In the genomic region with DNA sequence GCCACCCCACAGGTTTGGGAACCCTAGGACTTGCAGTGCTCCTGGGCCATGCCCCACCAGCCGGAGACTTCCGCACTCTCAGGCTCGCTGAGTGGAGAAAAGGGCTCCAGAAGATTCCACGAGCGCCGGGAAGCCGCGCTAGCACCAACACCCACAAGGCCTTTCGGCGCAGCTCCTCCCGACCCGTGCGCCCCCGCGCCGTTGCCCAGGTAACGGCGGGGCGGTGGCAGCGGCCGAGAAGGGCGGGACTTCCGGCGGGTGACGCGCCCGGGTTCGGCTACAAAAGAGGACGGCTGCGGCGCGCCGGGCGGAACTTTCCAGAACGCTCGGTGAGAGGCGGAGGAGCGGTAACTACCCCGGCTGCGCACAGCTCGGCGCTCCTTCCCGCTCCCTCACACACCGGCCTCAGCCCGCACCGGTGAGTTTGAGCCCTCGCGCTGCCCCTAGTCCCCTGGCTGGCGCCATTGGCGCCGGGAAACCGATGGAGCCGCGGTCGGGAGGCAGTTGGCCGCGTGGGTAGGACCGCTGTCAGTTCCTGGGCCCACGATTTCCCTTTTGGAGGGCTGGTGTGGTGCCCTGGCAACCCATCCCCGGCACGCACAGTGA, we compare ENCODE assay signal across 9 cellular contexts. TPM values are rescaled to one million over a fixed set of nuclear protein-coding genes. Genes with fewer than 3 reads are reported as not detected.
DNase-seq lines count a peak whose midpoint lies in the region; ATAC-seq, FAIRE-seq and TF ChIP-seq lines count a peak whose summit lies in the region.
"Had no signal": no experiment of that assay in that cellular context is flagged by ENCODE, and none has a peak within 500 bp of the region (broad histone marks: within the 10 kb centered on the region; RNA-seq: fewer than 3 reads in every experiment).

A gene (plus strand): TSS at position 308 of the 606 bp plus-strand sequence. CDS start 1,212 bp downstream, outside the sequence.

- H3K4me3 ChIP-seq in bronchial epithelial cell (ENCODE audit: low read depth, low read length) (peak within 1 kb of the TSS; percentile 100), spleen (peak within 1 kb of the TSS; percentile 67 to 97 (median 88))

- WGBS in spleen, 5 donors = 0 to 1% (median 0%) methylated on average over 54 to 61 of the region's 61 CpGs

- no peaks in the 10 kb centered on the region for H3K9me3 ChIP-seq in spleen

- DNase-seq in AG08395 (ENCODE audit: low spot score) = peak; percentile 97
- DNase-seq in NCI-H2227 (lab: John Stamatoyannopoulos, UW; ENCODE audit: unreplicated experiment) = peak; percentile 95
- peak; percentile 93 for DNase-seq in WTC11 (ENCODE audit: low spot score)
- peak; percentile 73 for DNase-seq in bronchial epithelial cell (ENCODE audit: low read depth)
- peak; percentile 96 for DNase-seq in inferior parietal cortex (ENCODE audit: extremely low spot score)
- DNase-seq in spleen = peak; percentile 99

- no peaks in the 10 kb centered on the region for H3K9me3 Mint-ChIP-seq in WTC11

- TF ChIP-seq POLR2A in spleen (IDR thresholded peaks at IDR 0.05) = peak; percentile 80 to 92 (median 90)

- H3K27me3 Mint-ChIP-seq in WTC11 (ENCODE audit: low read depth) = no peaks in the 10 kb centered on the region

- CTCF ChIA-PET in WTC11 (lab: Charles Lee) = interaction anchor here (0.6 to 1.3 kb wide), 4 partner anchors 11 to 647 kb away, joined by 3 to 5 read pairs (median 4); no protein-coding TSS in a partner anchor

- no peak for FAIRE-seq in bronchial epithelial cell (lab: Jason Lieb, UNC)
- FAIRE-seq: colon had no signal

- peak within 1 kb of the TSS; percentile 85 for H3K27ac Mint-ChIP-seq in WTC11

- H3K4me1 Mint-ChIP-seq in WTC11 = peaks cover 29% of the 10 kb centered on the region

- TF ChIP-seq CTCF in WTC11 (IDR thresholded peaks at IDR 0.05) = no peak
- TF ChIP-seq CTCF in bronchial epithelial cell (IDR thresholded peaks at IDR 0.05; ENCODE audit: insufficient read depth, low read length, severe bottlenecking) = no peak
- TF ChIP-seq CTCF in spleen (IDR thresholded peaks at IDR 0.05 in 8 of 11, conservative IDR thresholded peaks at IDR 0.05 in 3 of 11) = peak in 2 of 11 experiments; percentile 15 to 42

- peaks cover 5% of the 10 kb centered on the region for H3K36me3 ChIP-seq in bronchial epithelial cell (ENCODE audit: control insufficient read depth, insufficient read depth, low read length)
- H3K36me3 ChIP-seq in spleen = peaks cover 0 to 46% (median 23%) of the 10 kb centered on the region in 6 donors

- intact Hi-C loops in spleen (cut with DNase I; ENCODE audit: low total_unique reads) = no loop called here

- H3K4me1 ChIP-seq in spleen = peaks cover 45 to 73% (median 64%) of the 10 kb centered on the region in 6 donors

- peaks cover 45% of the 10 kb centered on the region for H3K36me3 Mint-ChIP-seq in WTC11

- POLR2A ChIA-PET in WTC11 (lab: Charles Lee) = interaction anchor here (0.6 to 2.3 kb wide), 23 partner anchors 9 to 420 kb away, joined by 3 to 11 read pairs (median 4); a partner anchor contains a TSS

- H3K4me3 Mint-ChIP-seq in WTC11 = peak within 1 kb of the TSS; percentile 93

- H3K27me3 ChIP-seq in bronchial epithelial cell (ENCODE audit: control insufficient read depth, insufficient read depth, low read length) = no peaks in the 10 kb centered on the region
- H3K27me3 ChIP-seq in spleen (replicated peaks in 1 of 7) = no peaks in the 10 kb centered on the region

- ATAC-seq in GM18873 (IDR thresholded peaks at IDR 0.05; ENCODE audit: low FRiP score, unreplicated experiment) = peak; percentile 85
- ATAC-seq in HG03135 (IDR thresholded peaks at IDR 0.05; ENCODE audit: unreplicated experiment) = peak; percentile 91
- peak; percentile 89 for ATAC-seq in WTC11

- peak within 1 kb of the TSS; percentile 98 to 100 (median 100) for H3K27ac ChIP-seq in spleen

TF ChIP-seq in WTC11, 78 proteins besides CTCF, POLR2A, EP300 and RAD21 (continues in another document):
- TF ChIP-seq SMAD3 (CRISPR knock-in tag; IDR thresholded peaks at IDR 0.05; ENCODE audit: borderline replicate concordance) = 0 out of 2 replicates have a peak, but pooled peaks have one; percentile 11
- TF ChIP-seq ZNF416 (CRISPR knock-in tag; IDR thresholded peaks at IDR 0.05) = peak; percentile 72; the same call in 1 of the 2 replicates
- TF ChIP-seq, protein P1, sequence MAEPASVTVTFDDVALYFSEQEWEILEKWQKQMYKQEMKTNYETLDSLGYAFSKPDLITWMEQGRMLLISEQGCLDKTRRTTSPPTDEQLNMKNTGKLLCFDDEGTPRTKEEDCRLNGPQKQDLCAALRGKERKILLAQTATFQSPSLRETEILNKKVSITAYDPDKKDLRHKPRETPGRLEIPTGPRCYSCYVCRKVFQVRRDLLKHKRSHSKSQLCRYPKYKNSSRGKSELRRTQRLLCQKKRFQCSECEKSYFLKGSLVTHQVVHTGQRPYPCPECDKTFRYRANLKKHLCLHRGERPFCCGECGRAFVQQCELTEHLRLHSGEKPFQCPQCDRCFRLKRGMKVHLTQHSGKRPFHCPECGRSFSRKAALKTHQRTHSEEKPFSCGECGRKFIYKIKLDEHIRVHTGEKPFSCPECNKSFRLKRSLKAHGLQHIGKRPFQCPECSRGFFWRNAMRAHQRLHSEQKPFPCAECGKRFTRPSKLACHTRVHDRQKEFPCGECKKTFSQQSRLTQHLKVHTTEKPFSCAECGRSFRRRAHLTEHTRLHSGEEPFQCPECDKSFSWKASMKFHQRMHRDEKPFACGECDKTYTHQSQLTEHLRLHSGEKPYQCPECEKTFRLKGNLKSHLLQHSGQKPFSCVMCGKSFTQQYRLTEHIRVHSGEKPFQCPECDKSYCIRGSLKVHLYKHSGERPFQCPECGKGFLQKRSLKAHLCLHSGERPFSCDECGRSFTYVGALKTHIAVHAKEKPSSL (CRISPR knock-in tag; conservative IDR thresholded peaks at IDR 0.05) = no peak
- no peak for TF ChIP-seq GTF2I (CRISPR knock-in tag; conservative IDR thresholded peaks at IDR 0.05)
- TF ChIP-seq, protein P2, sequence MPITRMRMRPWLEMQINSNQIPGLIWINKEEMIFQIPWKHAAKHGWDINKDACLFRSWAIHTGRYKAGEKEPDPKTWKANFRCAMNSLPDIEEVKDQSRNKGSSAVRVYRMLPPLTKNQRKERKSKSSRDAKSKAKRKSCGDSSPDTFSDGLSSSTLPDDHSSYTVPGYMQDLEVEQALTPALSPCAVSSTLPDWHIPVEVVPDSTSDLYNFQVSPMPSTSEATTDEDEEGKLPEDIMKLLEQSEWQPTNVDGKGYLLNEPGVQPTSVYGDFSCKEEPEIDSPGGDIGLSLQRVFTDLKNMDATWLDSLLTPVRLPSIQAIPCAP (CRISPR knock-in tag; IDR thresholded peaks at IDR 0.05) = peak; percentile 13; the same call in 1 of the 2 replicates
- TF ChIP-seq FOXJ3 (CRISPR knock-in tag; IDR thresholded peaks at IDR 0.05; ENCODE audit: borderline replicate concordance) = no peak
- TF ChIP-seq, protein P3, sequence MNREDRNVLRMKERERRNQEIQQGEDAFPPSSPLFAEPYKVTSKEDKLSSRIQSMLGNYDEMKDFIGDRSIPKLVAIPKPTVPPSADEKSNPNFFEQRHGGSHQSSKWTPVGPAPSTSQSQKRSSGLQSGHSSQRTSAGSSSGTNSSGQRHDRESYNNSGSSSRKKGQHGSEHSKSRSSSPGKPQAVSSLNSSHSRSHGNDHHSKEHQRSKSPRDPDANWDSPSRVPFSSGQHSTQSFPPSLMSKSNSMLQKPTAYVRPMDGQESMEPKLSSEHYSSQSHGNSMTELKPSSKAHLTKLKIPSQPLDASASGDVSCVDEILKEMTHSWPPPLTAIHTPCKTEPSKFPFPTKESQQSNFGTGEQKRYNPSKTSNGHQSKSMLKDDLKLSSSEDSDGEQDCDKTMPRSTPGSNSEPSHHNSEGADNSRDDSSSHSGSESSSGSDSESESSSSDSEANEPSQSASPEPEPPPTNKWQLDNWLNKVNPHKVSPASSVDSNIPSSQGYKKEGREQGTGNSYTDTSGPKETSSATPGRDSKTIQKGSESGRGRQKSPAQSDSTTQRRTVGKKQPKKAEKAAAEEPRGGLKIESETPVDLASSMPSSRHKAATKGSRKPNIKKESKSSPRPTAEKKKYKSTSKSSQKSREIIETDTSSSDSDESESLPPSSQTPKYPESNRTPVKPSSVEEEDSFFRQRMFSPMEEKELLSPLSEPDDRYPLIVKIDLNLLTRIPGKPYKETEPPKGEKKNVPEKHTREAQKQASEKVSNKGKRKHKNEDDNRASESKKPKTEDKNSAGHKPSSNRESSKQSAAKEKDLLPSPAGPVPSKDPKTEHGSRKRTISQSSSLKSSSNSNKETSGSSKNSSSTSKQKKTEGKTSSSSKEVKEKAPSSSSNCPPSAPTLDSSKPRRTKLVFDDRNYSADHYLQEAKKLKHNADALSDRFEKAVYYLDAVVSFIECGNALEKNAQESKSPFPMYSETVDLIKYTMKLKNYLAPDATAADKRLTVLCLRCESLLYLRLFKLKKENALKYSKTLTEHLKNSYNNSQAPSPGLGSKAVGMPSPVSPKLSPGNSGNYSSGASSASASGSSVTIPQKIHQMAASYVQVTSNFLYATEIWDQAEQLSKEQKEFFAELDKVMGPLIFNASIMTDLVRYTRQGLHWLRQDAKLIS (CRISPR knock-in tag; IDR thresholded peaks at IDR 0.05; ENCODE audit: borderline replicate concordance) = no peak
- peak; percentile 79; the same call in 1 of the 2 replicates for TF ChIP-seq ETV6 (CRISPR knock-in tag; IDR thresholded peaks at IDR 0.05)
- TF ChIP-seq, protein P4, sequence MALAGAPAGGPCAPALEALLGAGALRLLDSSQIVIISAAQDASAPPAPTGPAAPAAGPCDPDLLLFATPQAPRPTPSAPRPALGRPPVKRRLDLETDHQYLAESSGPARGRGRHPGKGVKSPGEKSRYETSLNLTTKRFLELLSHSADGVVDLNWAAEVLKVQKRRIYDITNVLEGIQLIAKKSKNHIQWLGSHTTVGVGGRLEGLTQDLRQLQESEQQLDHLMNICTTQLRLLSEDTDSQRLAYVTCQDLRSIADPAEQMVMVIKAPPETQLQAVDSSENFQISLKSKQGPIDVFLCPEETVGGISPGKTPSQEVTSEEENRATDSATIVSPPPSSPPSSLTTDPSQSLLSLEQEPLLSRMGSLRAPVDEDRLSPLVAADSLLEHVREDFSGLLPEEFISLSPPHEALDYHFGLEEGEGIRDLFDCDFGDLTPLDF (CRISPR knock-in tag; IDR thresholded peaks at IDR 0.05) = no peak
- TF ChIP-seq ATF1 (CRISPR knock-in tag; IDR thresholded peaks at IDR 0.05) = 0 out of 2 replicates have a peak, but pooled peaks have one; percentile 73

RNA-seq across cellular contexts. Expression of the gene that starts here (rescaled TPM):
- total RNA-seq in WTC11 (2021) (74.5 to 96.5 TPM (median 95.6 TPM) in 3 replicates), bronchial epithelial cell (26.1 and 27.3 TPM in 2 replicates), spleen (100 to 1,000 TPM in 1 of 7 donors, 10 to 100 TPM in 6; 67.0 to 113 (median 87.7) TPM)
- polyA plus RNA-seq in spleen = 10 to 100 TPM; 25.8 to 81.3 (median 38.7) TPM

Comparison
In these comparisons a context has a peak if more than half of its experiments do, and no peak if none do; other contexts are left out.
1. Peak in every context shown above with its lines: DNase-seq, ATAC-seq, H3K4me3 ChIP-seq and H3K27ac ChIP-seq.